Comparison of ENCODE assay signal across 19 cellular contexts in the genomic region with DNA sequence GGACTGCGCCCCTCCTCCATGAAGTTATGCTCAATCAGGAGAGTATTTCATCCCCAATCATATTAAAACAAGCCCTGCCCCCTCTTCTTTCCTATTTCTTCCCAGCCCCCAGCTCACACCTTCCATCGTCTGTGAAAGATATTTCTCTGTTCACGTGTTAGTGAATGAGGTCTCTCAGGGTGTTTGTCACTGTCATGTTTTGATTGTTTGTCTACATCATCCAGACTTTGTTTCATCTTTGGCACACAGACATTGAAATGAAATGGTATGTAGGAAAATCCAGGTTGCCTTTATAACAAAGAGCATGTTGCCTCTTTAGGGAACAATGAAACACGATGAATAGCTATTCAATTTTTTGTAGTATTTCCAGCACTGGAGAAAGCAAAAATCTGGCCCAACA.
"Had no signal": no experiment of that assay in that cellular context is flagged by ENCODE, and none has a peak within 500 bp of the region (broad histone marks: within the 10 kb centered on the region; RNA-seq: fewer than 3 reads in every experiment).

No MANE protein-coding gene starts in this region.

- H3K27me3 ChIP-seq: gastroesophageal sphincter, right atrium auricular region, tibial artery had no signal

- H3K4me3 Mint-ChIP-seq: activated B cell treated with CpG ODN at 0.5 μM for 24 hours; activated CD8-positive, alpha-beta T cell treated with anti-CD3 and anti-CD28 coated beads for 36 hours; activated naive CD8-positive, alpha-beta T cell treated with anti-CD3 and anti-CD28 coated beads, Interleukin-2, amount 10 ng/mL, durations not matched to agents 7 days and 5 days; effector memory CD8-positive, alpha-beta T cell; stimulated activated naive B cell treated with anti-CD40 and anti-IgM and Interleukin-4, amounts not matched to agents 10 μg/mL and 1 μg/mL and 100 μg/mL, for 72 hours; T-helper 1 cell treated with Interleukin-12 subunit alpha and Interleukin-12 subunit beta and Interleukin-4 antibody, amounts not matched to agents 30 μg/mL and 1 μg/mL, for 36 hours had no signal

- H3K27ac ChIP-seq: gastroesophageal sphincter, lower lobe of right lung, right atrium auricular region, skin epidermis, tibial artery had no signal

- H3K4me1 Mint-ChIP-seq: activated naive CD8-positive, alpha-beta T cell treated with anti-CD3 and anti-CD28 coated beads, Interleukin-2, amount 10 ng/mL, durations not matched to agents 7 days and 5 days had no signal

- H3K9me3 Mint-ChIP-seq: activated CD8-positive, alpha-beta T cell treated with anti-CD3 and anti-CD28 coated beads for 36 hours; activated naive CD8-positive, alpha-beta T cell treated with anti-CD3 and anti-CD28 coated beads, Interleukin-2, amount 10 ng/mL, durations not matched to agents 7 days and 5 days; stimulated activated naive B cell treated with anti-CD40 and anti-IgM and Interleukin-4, amounts not matched to agents 10 μg/mL and 1 μg/mL and 100 μg/mL, for 72 hours; T-helper 1 cell treated with Interleukin-12 subunit alpha and Interleukin-12 subunit beta and Interleukin-4 antibody, amounts not matched to agents 30 μg/mL and 1 μg/mL, for 36 hours had no signal

- H3K27me3 Mint-ChIP-seq: activated B cell treated with CpG ODN at 0.5 μM for 24 hours; stimulated activated naive B cell treated with anti-CD40 and anti-IgM and Interleukin-4, amounts not matched to agents 10 μg/mL and 1 μg/mL and 100 μg/mL, for 72 hours had no signal

- H3K36me3 Mint-ChIP-seq: activated naive CD8-positive, alpha-beta T cell treated with anti-CD3 and anti-CD28 coated beads, Interleukin-2, amount 10 ng/mL, durations not matched to agents 7 days and 5 days; stimulated activated naive B cell treated with anti-CD40 and anti-IgM and Interleukin-4, amounts not matched to agents 10 μg/mL and 1 μg/mL and 100 μg/mL, for 72 hours had no signal

- H3K36me3 ChIP-seq: gastroesophageal sphincter, lower lobe of right lung, right atrium auricular region, tibial artery had no signal

- H3K9me3 ChIP-seq: gastroesophageal sphincter, lower lobe of right lung, right atrium auricular region, tibial artery had no signal

- H3K4me1 ChIP-seq: gastroesophageal sphincter, lower lobe of right lung, right atrium auricular region, tibial artery had no signal

- DNase-seq: activated B cell treated with CpG ODN at 0.5 μM for 24 hours; activated CD4-positive, alpha-beta T cell treated with anti-CD3 and anti-CD28 coated beads for 48 hours; activated CD8-positive, alpha-beta memory T cell treated with anti-CD3 and anti-CD28 coated beads, Interleukin-2, amount 50 U/mL, for 4 hours; activated CD8-positive, alpha-beta T cell treated with anti-CD3 and anti-CD28 coated beads for 36 hours; activated naive CD4-positive, alpha-beta T cell; activated naive CD8-positive, alpha-beta T cell treated with anti-CD3 and anti-CD28 coated beads, Interleukin-2, amount 10 ng/mL, durations not matched to agents 7 days and 5 days; dermis blood vessel endothelial cell; effector memory CD8-positive, alpha-beta T cell; left colon; lower lobe of right lung; midbrain; stimulated activated CD4-positive, alpha-beta T cell treated with anti-CD3 and anti-CD28 coated beads, Interleukin-15, amount 100 ng/mL, for 24 hours; stimulated activated CD4-positive, alpha-beta T cell treated with anti-CD3 and anti-CD28 coated beads, Interleukin-4, amount 100 ng/mL, for 1 hour; stimulated activated naive B cell treated with anti-CD40 and anti-IgM and Interleukin-4, amounts not matched to agents 10 μg/mL and 1 μg/mL and 100 μg/mL, for 72 hours; tibial artery had no signal

- H3K27ac Mint-ChIP-seq: activated B cell treated with CpG ODN at 0.5 μM for 24 hours; activated CD8-positive, alpha-beta T cell treated with anti-CD3 and anti-CD28 coated beads for 36 hours; activated naive CD8-positive, alpha-beta T cell treated with anti-CD3 and anti-CD28 coated beads, Interleukin-2, amount 10 ng/mL, durations not matched to agents 7 days and 5 days; effector memory CD8-positive, alpha-beta T cell; stimulated activated naive B cell treated with anti-CD40 and anti-IgM and Interleukin-4, amounts not matched to agents 10 μg/mL and 1 μg/mL and 100 μg/mL, for 72 hours; T-helper 1 cell treated with Interleukin-12 subunit alpha and Interleukin-12 subunit beta and Interleukin-4 antibody, amounts not matched to agents 30 μg/mL and 1 μg/mL, for 36 hours had no signal

- H3K4me3 ChIP-seq: gastroesophageal sphincter, lower lobe of right lung, right atrium auricular region, skin epidermis, tibial artery had no signal
